ENCODE assay signal across 1 cellular context in the genomic region with DNA sequence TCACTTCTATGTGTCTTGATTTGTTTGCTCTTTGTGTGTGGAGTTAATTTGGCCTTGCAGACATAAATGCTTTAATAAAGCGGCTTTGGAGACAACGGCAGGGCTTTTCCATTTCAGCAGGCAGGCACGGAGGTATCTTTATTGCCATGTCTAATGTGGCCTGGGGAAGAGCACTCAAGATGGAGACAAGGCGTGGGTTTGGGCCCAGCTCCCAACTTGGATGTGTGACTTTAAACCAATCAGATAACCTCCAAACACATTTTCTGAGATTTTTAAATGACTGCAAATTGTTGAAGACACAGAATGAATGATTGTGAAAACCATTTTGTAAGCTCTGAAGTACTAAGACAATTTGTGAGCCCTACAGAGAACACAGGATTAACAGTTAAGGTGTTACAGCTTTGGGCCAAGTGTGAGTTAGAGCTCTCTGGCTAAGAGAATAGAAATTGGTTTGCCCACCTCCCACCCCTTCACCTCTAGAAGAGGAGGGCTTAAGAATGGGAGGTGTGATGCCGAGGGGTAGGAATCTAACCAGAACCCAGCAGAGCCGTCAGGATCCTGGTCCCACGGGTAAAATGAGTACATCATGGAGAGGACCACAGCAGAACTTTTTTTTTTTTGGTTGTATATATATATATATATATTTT.
TF ChIP-seq lines count a peak whose summit lies in the region.

No MANE protein-coding gene starts in this region.

TF ChIP-seq in GM23338, 12 proteins besides CTCF, POLR2A, EP300 and RAD21:
- TF ChIP-seq, protein P1, sequence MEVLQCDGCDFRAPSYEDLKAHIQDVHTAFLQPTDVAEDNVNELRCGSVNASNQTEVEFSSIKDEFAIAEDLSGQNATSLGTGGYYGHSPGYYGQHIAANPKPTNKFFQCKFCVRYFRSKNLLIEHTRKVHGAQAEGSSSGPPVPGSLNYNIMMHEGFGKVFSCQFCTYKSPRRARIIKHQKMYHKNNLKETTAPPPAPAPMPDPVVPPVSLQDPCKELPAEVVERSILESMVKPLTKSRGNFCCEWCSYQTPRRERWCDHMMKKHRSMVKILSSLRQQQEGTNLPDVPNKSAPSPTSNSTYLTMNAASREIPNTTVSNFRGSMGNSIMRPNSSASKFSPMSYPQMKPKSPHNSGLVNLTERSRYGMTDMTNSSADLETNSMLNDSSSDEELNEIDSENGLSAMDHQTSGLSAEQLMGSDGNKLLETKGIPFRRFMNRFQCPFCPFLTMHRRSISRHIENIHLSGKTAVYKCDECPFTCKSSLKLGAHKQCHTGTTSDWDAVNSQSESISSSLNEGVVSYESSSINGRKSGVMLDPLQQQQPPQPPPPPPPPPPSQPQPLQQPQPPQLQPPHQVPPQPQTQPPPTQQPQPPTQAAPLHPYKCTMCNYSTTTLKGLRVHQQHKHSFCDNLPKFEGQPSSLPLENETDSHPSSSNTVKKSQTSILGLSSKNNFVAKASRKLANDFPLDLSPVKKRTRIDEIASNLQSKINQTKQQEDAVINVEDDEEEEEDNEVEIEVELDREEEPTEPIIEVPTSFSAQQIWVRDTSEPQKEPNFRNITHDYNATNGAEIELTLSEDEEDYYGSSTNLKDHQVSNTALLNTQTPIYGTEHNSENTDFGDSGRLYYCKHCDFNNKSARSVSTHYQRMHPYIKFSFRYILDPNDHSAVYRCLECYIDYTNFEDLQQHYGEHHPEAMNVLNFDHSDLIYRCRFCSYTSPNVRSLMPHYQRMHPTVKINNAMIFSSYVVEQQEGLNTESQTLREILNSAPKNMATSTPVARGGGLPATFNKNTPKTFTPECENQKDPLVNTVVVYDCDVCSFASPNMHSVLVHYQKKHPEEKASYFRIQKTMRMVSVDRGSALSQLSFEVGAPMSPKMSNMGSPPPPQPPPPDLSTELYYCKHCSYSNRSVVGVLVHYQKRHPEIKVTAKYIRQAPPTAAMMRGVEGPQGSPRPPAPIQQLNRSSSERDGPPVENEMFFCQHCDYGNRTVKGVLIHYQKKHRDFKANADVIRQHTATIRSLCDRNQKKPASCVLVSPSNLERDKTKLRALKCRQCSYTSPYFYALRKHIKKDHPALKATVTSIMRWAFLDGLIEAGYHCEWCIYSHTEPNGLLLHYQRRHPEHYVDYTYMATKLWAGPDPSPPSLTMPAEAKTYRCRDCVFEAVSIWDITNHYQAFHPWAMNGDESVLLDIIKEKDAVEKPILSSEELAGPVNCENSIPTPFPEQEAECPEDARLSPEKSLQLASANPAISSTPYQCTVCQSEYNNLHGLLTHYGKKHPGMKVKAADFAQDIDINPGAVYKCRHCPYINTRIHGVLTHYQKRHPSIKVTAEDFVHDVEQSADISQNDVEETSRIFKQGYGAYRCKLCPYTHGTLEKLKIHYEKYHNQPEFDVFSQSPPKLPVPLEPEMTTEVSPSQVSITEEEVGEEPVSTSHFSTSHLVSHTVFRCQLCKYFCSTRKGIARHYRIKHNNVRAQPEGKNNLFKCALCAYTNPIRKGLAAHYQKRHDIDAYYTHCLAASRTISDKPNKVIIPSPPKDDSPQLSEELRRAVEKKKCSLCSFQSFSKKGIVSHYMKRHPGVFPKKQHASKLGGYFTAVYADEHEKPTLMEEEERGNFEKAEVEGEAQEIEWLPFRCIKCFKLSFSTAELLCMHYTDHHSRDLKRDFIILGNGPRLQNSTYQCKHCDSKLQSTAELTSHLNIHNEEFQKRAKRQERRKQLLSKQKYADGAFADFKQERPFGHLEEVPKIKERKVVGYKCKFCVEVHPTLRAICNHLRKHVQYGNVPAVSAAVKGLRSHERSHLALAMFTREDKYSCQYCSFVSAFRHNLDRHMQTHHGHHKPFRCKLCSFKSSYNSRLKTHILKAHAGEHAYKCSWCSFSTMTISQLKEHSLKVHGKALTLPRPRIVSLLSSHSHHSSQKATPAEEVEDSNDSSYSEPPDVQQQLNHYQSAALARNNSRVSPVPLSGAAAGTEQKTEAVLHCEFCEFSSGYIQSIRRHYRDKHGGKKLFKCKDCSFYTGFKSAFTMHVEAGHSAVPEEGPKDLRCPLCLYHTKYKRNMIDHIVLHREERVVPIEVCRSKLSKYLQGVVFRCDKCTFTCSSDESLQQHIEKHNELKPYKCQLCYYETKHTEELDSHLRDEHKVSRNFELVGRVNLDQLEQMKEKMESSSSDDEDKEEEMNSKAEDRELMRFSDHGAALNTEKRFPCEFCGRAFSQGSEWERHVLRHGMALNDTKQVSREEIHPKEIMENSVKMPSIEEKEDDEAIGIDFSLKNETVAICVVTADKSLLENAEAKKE (CRISPR knock-in tag; IDR thresholded peaks at IDR 0.05): no peak
- TF ChIP-seq ETS1 (IDR thresholded peaks at IDR 0.05) (no peak), STAT1 (IDR thresholded peaks at IDR 0.05; ENCODE audit: unreplicated experiment) (no peak)
